In the genomic region with DNA sequence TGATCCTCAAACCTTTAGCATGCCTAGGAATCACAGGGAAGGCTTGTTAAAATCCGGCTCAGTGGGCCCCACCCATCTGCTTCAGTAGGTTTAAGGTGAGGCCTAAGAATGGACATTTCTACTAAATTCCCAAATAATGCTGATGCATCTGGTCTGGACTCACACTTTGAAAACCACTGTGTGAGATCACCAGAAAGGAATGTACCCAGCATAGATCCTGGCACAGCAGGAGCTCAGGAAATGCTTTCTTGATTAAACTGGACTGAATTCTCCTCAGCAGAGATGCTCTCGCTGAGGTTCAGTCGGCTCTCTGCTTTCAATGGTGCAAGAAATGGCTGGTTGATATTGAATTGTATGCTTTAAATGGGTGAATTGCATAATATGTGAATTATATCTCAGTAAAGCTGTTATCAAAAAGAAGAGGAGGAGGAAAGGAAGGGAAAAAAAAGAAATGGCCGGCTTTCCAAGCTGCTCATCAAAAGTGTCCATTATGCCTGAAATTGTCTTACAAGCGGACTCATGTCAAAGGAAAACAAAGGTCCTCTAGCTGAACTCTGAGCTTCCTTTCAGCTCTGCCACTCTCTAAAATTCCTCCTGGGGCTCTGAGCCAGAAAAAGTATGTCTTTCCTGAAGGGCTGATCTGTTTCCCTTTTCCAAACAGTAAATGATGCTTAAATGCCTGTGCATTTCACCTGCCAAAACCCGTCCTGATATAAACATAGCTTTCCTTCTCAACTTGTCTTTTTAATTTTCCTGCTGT, we compare ENCODE assay signal across 8 cellular contexts.
DNase-seq lines count a peak whose midpoint lies in the region; ATAC-seq and TF ChIP-seq lines count a peak whose summit lies in the region.

No MANE protein-coding gene starts in this region.

- H3K27me3 Mint-ChIP-seq in CD4-positive, alpha-beta T cell: no peaks in the 10 kb centered on the region

- TF ChIP-seq POLR2A in heart left ventricle (IDR thresholded peaks at IDR 0.05): no peak

- no peak overlapping the region for H3K4me3 Mint-ChIP-seq in CD4-positive, alpha-beta T cell

- intact Hi-C loops in heart left ventricle (cut with DNase I): no loop called here
- intact Hi-C loops in CD4-positive, alpha-beta T cell (cut with DNase I, micrococcal nuclease): no loop called here

- H3K9me3 Mint-ChIP-seq in CD4-positive, alpha-beta T cell: no peaks in the 10 kb centered on the region

- H3K4me1 ChIP-seq in heart left ventricle: peaks cover 0 to 80% (median 55%) of the 10 kb centered on the region in 12 donors

- H3K9me3 ChIP-seq in heart left ventricle: no peaks in the 10 kb centered on the region
- H3K9me3 ChIP-seq in CD4-positive, alpha-beta T cell (ENCODE audit: control insufficient read depth, low read length): no peaks in the 10 kb centered on the region

- peaks cover 24% of the 10 kb centered on the region for H3K36me3 Mint-ChIP-seq in CD4-positive, alpha-beta T cell (ENCODE audit: low read depth)

- 31 to 58% (median 37%) methylated on average over 6 of the region's 6 CpGs for WGBS in heart left ventricle, 4 donors

- no peak overlapping the region for H3K4me3 ChIP-seq in H7 (ENCODE audit: insufficient read depth, low read depth, low read length)
- peak overlapping the region; percentile 29 for H3K4me3 ChIP-seq in WI38 (ENCODE audit: low read depth, low read length)
- H3K4me3 ChIP-seq in heart left ventricle: no peak overlapping the region

- POLR2A ChIA-PET in CD4-positive, alpha-beta T cell (lab: Charles Lee): interaction anchor here (0.5 kb wide), 1 partner anchor 29 kb away, joined by 3 read pairs; no protein-coding TSS in a partner anchor

- TF ChIP-seq CTCF in WI38 (IDR thresholded peaks at IDR 0.05; ENCODE audit: low read depth, low read length) (no peak), heart left ventricle (IDR thresholded peaks at IDR 0.05) (no peak)
- TF ChIP-seq CTCF in CD4-positive, alpha-beta T cell (IDR thresholded peaks at IDR 0.05): no peak

- ATAC-seq in heart left ventricle: peak; percentile 52 to 78 (median 74)
- no peak for ATAC-seq in HG03457 (IDR thresholded peaks at IDR 0.05; ENCODE audit: unreplicated experiment)
- ATAC-seq in GM21447 (IDR thresholded peaks at IDR 0.05; ENCODE audit: unreplicated experiment): no peak
- no peak for ATAC-seq in CD4-positive, alpha-beta T cell (ENCODE audit: poor library complexity)

- peak overlapping the region; percentile 4 to 79 (median 64) for H3K27ac ChIP-seq in heart left ventricle
- H3K27ac ChIP-seq in CD4-positive, alpha-beta T cell (ENCODE audit: low read depth, low read length): no peak overlapping the region

- H3K27ac Mint-ChIP-seq in CD4-positive, alpha-beta T cell: no peak overlapping the region

- H3K36me3 ChIP-seq in H7 (replicated peaks; ENCODE audit: control insufficient read depth, insufficient read depth, low read length) (no peaks in the 10 kb centered on the region), heart left ventricle (peaks cover 0 to 6% (median 0%) of the 10 kb centered on the region in 9 donors)

- no peaks in the 10 kb centered on the region for H3K4me1 Mint-ChIP-seq in CD4-positive, alpha-beta T cell (ENCODE audit: low read depth)

- DNase-seq in H7 (peak; percentile 70), heart left ventricle (peak in 2 of 5 donors; percentile 26 to 30), retina (peak; percentile 66)
- no peak for DNase-seq in stimulated activated CD4-positive, alpha-beta T cell treated with anti-CD3 and anti-CD28 coated beads, Interleukin-4, amount 100 ng/mL, for 1 hour
- DNase-seq in CD4-positive, alpha-beta T cell: no peak

- H3K27me3 ChIP-seq in H7 (ENCODE audit: control insufficient read depth, insufficient read depth, low read length) (no peaks in the 10 kb centered on the region), heart left ventricle (no peaks in the 10 kb centered on the region)
- H3K27me3 ChIP-seq in CD4-positive, alpha-beta T cell (ENCODE audit: control insufficient read depth, insufficient read depth, low read length): no peaks in the 10 kb centered on the region

- CTCF ChIA-PET in CD4-positive, alpha-beta T cell (lab: Charles Lee): no interaction called here

Comparison
In these comparisons a context has a peak if more than half of its experiments do, and no peak if none do; other contexts are left out.
1. DNase-seq: peak in H7 (single experiment) and retina (single experiment); none in stimulated activated CD4-positive, alpha-beta T cell treated with anti-CD3 and anti-CD28 coated beads, Interleukin-4, amount 100 ng/mL, for 1 hour (single experiment) and CD4-positive, alpha-beta T cell (0 of 10).
2. ATAC-seq: peak in heart left ventricle (4 of 4); none in HG03457 (single experiment), GM21447 (single experiment) and CD4-positive, alpha-beta T cell (single experiment).